ENCODE assay signal across 1 cellular context in the genomic region with DNA sequence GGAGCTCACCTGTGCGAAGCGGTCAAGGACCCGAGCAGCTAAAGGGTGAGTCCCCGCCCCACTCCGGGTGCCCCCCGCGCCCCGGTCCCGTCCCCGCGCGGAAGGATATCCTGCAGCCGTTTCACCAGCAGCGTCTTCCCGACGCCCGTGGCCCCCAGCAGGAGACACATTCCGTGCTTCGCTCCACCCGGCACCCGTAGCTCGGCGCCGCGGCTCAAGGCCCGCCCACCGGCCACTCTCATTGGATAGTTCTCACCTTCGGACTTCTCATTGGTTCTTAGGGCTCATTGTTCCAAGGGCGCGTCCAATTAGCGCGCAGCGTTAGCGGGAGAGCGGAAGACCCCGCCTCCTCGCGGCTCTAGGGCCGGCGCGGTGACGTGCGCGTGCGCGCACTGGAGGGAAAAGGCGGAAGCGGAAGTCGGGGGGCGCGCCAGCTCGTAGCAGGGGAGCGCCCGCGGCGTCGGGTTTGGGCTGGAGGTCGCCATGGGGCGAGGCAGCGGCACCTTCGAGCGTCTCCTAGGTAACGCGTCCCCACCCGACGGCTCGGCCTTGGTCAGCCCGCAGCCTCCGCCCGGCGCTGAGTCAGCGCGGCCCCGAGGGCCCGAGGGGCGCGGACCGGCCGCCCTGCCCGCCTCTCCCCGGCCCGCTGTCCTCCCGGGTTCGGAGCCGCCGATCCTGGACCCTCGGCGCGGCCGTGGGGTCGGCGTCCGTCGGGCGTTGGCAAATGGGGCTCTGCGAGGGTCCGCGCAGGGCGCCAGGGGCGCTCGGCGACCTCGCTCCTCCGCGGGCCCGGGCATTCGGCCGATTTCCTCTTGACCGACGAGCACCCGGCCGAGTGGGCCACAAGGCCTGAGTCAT.
A peak's percentile ranks its signal among the peaks of the same experiment; 100 is the strongest.
TF ChIP-seq lines count a peak whose summit lies in the region.

A gene with protein sequence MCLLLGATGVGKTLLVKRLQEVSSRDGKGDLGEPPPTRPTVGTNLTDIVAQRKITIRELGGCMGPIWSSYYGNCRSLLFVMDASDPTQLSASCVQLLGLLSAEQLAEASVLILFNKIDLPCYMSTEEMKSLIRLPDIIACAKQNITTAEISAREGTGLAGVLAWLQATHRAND (minus strand): TSS at position 214 of the 858 bp plus-strand sequence. CDS start 44 bp downstream, at position 170.
A gene with protein sequence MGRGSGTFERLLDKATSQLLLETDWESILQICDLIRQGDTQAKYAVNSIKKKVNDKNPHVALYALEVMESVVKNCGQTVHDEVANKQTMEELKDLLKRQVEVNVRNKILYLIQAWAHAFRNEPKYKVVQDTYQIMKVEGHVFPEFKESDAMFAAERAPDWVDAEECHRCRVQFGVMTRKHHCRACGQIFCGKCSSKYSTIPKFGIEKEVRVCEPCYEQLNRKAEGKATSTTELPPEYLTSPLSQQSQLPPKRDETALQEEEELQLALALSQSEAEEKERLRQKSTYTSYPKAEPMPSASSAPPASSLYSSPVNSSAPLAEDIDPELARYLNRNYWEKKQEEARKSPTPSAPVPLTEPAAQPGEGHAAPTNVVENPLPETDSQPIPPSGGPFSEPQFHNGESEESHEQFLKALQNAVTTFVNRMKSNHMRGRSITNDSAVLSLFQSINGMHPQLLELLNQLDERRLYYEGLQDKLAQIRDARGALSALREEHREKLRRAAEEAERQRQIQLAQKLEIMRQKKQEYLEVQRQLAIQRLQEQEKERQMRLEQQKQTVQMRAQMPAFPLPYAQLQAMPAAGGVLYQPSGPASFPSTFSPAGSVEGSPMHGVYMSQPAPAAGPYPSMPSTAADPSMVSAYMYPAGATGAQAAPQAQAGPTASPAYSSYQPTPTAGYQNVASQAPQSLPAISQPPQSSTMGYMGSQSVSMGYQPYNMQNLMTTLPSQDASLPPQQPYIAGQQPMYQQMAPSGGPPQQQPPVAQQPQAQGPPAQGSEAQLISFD (plus strand): TSS at position 428 of the 858 bp plus-strand sequence. CDS start 56 bp downstream, at position 484.

TF ChIP-seq in HepG2, 621 proteins besides CTCF, POLR2A, EP300 and RAD21 (continued from another document and continues in another):
- TF ChIP-seq, protein P1, sequence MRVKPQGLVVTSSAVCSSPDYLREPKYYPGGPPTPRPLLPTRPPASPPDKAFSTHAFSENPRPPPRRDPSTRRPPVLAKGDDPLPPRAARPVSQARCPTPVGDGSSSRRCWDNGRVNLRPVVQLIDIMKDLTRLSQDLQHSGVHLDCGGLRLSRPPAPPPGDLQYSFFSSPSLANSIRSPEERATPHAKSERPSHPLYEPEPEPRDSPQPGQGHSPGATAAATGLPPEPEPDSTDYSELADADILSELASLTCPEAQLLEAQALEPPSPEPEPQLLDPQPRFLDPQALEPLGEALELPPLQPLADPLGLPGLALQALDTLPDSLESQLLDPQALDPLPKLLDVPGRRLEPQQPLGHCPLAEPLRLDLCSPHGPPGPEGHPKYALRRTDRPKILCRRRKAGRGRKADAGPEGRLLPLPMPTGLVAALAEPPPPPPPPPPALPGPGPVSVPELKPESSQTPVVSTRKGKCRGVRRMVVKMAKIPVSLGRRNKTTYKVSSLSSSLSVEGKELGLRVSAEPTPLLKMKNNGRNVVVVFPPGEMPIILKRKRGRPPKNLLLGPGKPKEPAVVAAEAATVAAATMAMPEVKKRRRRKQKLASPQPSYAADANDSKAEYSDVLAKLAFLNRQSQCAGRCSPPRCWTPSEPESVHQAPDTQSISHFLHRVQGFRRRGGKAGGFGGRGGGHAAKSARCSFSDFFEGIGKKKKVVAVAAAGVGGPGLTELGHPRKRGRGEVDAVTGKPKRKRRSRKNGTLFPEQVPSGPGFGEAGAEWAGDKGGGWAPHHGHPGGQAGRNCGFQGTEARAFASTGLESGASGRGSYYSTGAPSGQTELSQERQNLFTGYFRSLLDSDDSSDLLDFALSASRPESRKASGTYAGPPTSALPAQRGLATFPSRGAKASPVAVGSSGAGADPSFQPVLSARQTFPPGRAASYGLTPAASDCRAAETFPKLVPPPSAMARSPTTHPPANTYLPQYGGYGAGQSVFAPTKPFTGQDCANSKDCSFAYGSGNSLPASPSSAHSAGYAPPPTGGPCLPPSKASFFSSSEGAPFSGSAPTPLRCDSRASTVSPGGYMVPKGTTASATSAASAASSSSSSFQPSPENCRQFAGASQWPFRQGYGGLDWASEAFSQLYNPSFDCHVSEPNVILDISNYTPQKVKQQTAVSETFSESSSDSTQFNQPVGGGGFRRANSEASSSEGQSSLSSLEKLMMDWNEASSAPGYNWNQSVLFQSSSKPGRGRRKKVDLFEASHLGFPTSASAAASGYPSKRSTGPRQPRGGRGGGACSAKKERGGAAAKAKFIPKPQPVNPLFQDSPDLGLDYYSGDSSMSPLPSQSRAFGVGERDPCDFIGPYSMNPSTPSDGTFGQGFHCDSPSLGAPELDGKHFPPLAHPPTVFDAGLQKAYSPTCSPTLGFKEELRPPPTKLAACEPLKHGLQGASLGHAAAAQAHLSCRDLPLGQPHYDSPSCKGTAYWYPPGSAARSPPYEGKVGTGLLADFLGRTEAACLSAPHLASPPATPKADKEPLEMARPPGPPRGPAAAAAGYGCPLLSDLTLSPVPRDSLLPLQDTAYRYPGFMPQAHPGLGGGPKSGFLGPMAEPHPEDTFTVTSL (CRISPR knock-in tag; IDR thresholded peaks at IDR 0.05; ENCODE audit: borderline replicate concordance), result no peak
- TF ChIP-seq PCBP1 (IDR thresholded peaks at IDR 0.05; ENCODE audit: borderline replicate concordance, low read depth, low read length), result peak; percentile 68; the same call in 1 of the 2 replicates
- TF ChIP-seq, protein P2, sequence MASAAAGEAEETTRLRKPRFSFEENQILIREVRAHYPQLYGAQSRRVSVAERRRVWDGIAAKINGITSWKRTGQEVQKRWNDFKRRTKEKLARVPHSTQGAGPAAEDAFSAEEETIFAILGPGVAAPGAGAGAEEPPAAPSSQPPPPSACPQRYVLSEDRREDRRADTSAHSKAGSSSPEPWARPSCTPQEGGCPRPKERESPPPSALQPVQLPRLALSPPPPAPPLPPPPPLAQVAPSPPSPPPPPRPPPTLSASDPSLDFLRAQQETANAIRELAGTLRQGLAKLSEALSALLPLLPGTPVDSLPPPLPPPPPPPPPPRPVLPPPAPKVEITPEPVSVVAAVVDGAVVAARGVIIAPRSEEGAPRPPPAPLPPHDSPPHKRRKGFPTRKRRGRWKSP (CRISPR knock-in tag; IDR thresholded peaks at IDR 0.05), result no peak
- TF ChIP-seq, protein P3, sequence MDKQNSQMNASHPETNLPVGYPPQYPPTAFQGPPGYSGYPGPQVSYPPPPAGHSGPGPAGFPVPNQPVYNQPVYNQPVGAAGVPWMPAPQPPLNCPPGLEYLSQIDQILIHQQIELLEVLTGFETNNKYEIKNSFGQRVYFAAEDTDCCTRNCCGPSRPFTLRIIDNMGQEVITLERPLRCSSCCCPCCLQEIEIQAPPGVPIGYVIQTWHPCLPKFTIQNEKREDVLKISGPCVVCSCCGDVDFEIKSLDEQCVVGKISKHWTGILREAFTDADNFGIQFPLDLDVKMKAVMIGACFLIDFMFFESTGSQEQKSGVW (CRISPR knock-in tag; IDR thresholded peaks at IDR 0.05; ENCODE audit: borderline replicate concordance), result no peak
- TF ChIP-seq, protein P4, sequence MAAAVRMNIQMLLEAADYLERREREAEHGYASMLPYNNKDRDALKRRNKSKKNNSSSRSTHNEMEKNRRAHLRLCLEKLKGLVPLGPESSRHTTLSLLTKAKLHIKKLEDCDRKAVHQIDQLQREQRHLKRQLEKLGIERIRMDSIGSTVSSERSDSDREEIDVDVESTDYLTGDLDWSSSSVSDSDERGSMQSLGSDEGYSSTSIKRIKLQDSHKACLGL (CRISPR knock-in tag; IDR thresholded peaks at IDR 0.05), result peak; percentile 84; the same call in 1 of the 2 replicates
- TF ChIP-seq, protein P5, sequence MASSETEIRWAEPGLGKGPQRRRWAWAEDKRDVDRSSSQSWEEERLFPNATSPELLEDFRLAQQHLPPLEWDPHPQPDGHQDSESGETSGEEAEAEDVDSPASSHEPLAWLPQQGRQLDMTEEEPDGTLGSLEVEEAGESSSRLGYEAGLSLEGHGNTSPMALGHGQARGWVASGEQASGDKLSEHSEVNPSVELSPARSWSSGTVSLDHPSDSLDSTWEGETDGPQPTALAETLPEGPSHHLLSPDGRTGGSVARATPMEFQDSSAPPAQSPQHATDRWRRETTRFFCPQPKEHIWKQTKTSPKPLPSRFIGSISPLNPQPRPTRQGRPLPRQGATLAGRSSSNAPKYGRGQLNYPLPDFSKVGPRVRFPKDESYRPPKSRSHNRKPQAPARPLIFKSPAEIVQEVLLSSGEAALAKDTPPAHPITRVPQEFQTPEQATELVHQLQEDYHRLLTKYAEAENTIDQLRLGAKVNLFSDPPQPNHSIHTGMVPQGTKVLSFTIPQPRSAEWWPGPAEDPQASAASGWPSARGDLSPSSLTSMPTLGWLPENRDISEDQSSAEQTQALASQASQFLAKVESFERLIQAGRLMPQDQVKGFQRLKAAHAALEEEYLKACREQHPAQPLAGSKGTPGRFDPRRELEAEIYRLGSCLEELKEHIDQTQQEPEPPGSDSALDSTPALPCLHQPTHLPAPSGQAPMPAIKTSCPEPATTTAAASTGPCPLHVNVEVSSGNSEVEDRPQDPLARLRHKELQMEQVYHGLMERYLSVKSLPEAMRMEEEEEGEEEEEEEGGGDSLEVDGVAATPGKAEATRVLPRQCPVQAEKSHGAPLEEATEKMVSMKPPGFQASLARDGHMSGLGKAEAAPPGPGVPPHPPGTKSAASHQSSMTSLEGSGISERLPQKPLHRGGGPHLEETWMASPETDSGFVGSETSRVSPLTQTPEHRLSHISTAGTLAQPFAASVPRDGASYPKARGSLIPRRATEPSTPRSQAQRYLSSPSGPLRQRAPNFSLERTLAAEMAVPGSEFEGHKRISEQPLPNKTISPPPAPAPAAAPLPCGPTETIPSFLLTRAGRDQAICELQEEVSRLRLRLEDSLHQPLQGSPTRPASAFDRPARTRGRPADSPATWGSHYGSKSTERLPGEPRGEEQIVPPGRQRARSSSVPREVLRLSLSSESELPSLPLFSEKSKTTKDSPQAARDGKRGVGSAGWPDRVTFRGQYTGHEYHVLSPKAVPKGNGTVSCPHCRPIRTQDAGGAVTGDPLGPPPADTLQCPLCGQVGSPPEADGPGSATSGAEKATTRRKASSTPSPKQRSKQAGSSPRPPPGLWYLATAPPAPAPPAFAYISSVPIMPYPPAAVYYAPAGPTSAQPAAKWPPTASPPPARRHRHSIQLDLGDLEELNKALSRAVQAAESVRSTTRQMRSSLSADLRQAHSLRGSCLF (CRISPR knock-in tag; IDR thresholded peaks at IDR 0.05; ENCODE audit: borderline replicate concordance), result no peak; the same call in 1 of the 2 replicates
- TF ChIP-seq YY1 (IDR thresholded peaks at IDR 0.05; ENCODE audit: insufficient read depth, insufficient replicate concordance, low read depth, low read length), result peak; percentile 73
- peak; percentile 80 for TF ChIP-seq KMT2B (CRISPR knock-in tag; IDR thresholded peaks at IDR 0.05)
- TF ChIP-seq MAZ (IDR thresholded peaks at IDR 0.05; ENCODE audit: borderline replicate concordance, low read depth, low read length), result peak; percentile 97
- TF ChIP-seq MAZ (CRISPR knock-in tag; IDR thresholded peaks at IDR 0.05; ENCODE audit: low read depth), result peak; percentile 84
- no peak for TF ChIP-seq SATB2 (CRISPR knock-in tag; IDR thresholded peaks at IDR 0.05)
- peak; percentile 79 for TF ChIP-seq HOXA3 (CRISPR knock-in tag; IDR thresholded peaks at IDR 0.05)
- TF ChIP-seq SMC3 (IDR thresholded peaks at IDR 0.05; ENCODE audit: low read length), result no peak
- TF ChIP-seq AGO2 (optimal IDR thresholded peaks at IDR 0.05; ENCODE audit: low read depth, low read length), result peak; percentile 59
- TF ChIP-seq ZNF569 (CRISPR knock-in tag; IDR thresholded peaks at IDR 0.05; ENCODE audit: borderline replicate concordance), result no peak
- no peak; the same call in 1 of the 2 replicates for TF ChIP-seq ZNF557 (CRISPR knock-in tag; IDR thresholded peaks at IDR 0.05)
- no peak; a peak in 1 of 4 replicates for TF ChIP-seq MAFK (conservative IDR thresholded peaks at IDR 0.05 in 1 of 2, IDR thresholded peaks at IDR 0.05 in 1 of 2; ENCODE audit: low read length in 2 of 2)
- TF ChIP-seq ZNF546 (CRISPR knock-in tag; conservative IDR thresholded peaks at IDR 0.05), result peak; percentile 96
- no peak for TF ChIP-seq ZNF256 (CRISPR knock-in tag; conservative IDR thresholded peaks at IDR 0.05)
- TF ChIP-seq SETDB1 (CRISPR knock-in tag; IDR thresholded peaks at IDR 0.05; ENCODE audit: borderline replicate concordance), result no peak
- TF ChIP-seq RFX3 (CRISPR knock-in tag; IDR thresholded peaks at IDR 0.05), result no peak
- TF ChIP-seq, protein P6, sequence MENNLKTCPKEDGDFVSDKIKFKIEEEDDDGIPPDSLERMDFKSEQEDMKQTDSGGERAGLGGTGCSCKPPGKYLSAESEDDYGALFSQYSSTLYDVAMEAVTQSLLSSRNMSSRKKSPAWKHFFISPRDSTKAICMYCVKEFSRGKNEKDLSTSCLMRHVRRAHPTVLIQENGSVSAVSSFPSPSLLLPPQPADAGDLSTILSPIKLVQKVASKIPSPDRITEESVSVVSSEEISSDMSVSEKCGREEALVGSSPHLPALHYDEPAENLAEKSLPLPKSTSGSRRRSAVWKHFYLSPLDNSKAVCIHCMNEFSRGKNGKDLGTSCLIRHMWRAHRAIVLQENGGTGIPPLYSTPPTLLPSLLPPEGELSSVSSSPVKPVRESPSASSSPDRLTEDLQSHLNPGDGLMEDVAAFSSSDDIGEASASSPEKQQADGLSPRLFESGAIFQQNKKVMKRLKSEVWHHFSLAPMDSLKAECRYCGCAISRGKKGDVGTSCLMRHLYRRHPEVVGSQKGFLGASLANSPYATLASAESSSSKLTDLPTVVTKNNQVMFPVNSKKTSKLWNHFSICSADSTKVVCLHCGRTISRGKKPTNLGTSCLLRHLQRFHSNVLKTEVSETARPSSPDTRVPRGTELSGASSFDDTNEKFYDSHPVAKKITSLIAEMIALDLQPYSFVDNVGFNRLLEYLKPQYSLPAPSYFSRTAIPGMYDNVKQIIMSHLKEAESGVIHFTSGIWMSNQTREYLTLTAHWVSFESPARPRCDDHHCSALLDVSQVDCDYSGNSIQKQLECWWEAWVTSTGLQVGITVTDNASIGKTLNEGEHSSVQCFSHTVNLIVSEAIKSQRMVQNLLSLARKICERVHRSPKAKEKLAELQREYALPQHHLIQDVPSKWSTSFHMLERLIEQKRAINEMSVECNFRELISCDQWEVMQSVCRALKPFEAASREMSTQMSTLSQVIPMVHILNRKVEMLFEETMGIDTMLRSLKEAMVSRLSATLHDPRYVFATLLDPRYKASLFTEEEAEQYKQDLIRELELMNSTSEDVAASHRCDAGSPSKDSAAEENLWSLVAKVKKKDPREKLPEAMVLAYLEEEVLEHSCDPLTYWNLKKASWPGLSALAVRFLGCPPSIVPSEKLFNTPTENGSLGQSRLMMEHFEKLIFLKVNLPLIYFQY (CRISPR knock-in tag; IDR thresholded peaks at IDR 0.05; ENCODE audit: borderline replicate concordance), result peak; percentile 24; the same call in 1 of the 2 replicates
- TF ChIP-seq ZNF224 (CRISPR knock-in tag; IDR thresholded peaks at IDR 0.05), result 0 out of 2 replicates have a peak, but pooled peaks have one; percentile 39
- TF ChIP-seq MAFG (CRISPR knock-in tag; IDR thresholded peaks at IDR 0.05), result no peak
- TF ChIP-seq FOSL2 (CRISPR knock-in tag; IDR thresholded peaks at IDR 0.05), result peak; percentile 40
- TF ChIP-seq, protein P7, sequence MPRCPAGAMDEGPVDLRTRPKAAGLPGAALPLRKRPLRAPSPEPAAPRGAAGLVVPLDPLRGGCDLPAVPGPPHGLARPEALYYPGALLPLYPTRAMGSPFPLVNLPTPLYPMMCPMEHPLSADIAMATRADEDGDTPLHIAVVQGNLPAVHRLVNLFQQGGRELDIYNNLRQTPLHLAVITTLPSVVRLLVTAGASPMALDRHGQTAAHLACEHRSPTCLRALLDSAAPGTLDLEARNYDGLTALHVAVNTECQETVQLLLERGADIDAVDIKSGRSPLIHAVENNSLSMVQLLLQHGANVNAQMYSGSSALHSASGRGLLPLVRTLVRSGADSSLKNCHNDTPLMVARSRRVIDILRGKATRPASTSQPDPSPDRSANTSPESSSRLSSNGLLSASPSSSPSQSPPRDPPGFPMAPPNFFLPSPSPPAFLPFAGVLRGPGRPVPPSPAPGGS (CRISPR knock-in tag; IDR thresholded peaks at IDR 0.05), result peak; percentile 66; the same call in 1 of the 2 replicates
